Comparison of ENCODE assay signal across 15 cellular contexts in genomic region chr17:2965621-2966275, GRCh38.
DNase-seq lines count a peak whose midpoint lies in the region; ATAC-seq and TF ChIP-seq lines count a peak whose summit lies in the region.
"Had no signal": no experiment of that assay in that cellular context is flagged by ENCODE, and none has a peak within 500 bp of the region (broad histone marks: within the 10 kb centered on the region; RNA-seq: fewer than 3 reads in every experiment).

No MANE protein-coding gene starts in this region.

- H3K27ac ChIP-seq in muscle layer of colon (ENCODE audit: low read depth, low read length) (peak overlapping the region; percentile 73), coronary artery (no peak overlapping the region)
- H3K27ac ChIP-seq: gastroesophageal sphincter had no signal

- no peaks in the 10 kb centered on the region for H3K9me3 Mint-ChIP-seq in activated CD8-positive, alpha-beta T cell treated with anti-CD3 and anti-CD28 coated beads for 36 hours
- H3K9me3 Mint-ChIP-seq: activated naive CD8-positive, alpha-beta T cell treated with anti-CD3 and anti-CD28 coated beads for 36 hours; CD4-positive, alpha-beta T cell; neural crest cell had no signal

- H3K27me3 ChIP-seq in BE2C = no peaks in the 10 kb centered on the region
- H3K27me3 ChIP-seq in muscle layer of colon (ENCODE audit: control insufficient read depth in 1 of 2, insufficient read depth in 2 of 2, low read length in 2 of 2) = no peaks in the 10 kb centered on the region
- H3K27me3 ChIP-seq: gastroesophageal sphincter had no signal

- no peak for ATAC-seq in activated CD8-positive, alpha-beta T cell treated with anti-CD3 and anti-CD28 coated beads for 36 hours
- ATAC-seq: gastroesophageal sphincter, HepG2 had no signal

- DNase-seq in BE2C (peak; percentile 48), RPMI7951 (ENCODE audit: low read depth) (peak; percentile 65), fibroblast of gingiva (ENCODE audit: low read depth) (peak; percentile 30), NCI-H128 (lab: John Stamatoyannopoulos, UW; ENCODE audit: unreplicated experiment) (no peak), coronary artery (ENCODE audit: low spot score) (no peak), NCI-H2029 (lab: John Stamatoyannopoulos, UW) (no peak)
- no peak for DNase-seq in activated CD8-positive, alpha-beta T cell treated with anti-CD3 and anti-CD28 coated beads for 36 hours
- DNase-seq: activated CD4-positive, CD25-positive, alpha-beta regulatory T cell; activated naive CD8-positive, alpha-beta T cell treated with anti-CD3 and anti-CD28 coated beads for 36 hours; CD4-positive, alpha-beta T cell; H7 had no signal

- H3K4me3 ChIP-seq in BE2C (ENCODE audit: low read depth, low read length) (peak overlapping the region; percentile 16; the same call in 1 of the 2 replicates), muscle layer of colon (ENCODE audit: low read depth in 1 of 2, low read length in 2 of 2) (no peak overlapping the region), coronary artery (no peak overlapping the region)
- H3K4me3 ChIP-seq: gastroesophageal sphincter had no signal

- H3K27me3 Mint-ChIP-seq in activated CD8-positive, alpha-beta T cell treated with anti-CD3 and anti-CD28 coated beads for 36 hours = no peaks in the 10 kb centered on the region
- H3K27me3 Mint-ChIP-seq: activated naive CD8-positive, alpha-beta T cell treated with anti-CD3 and anti-CD28 coated beads for 36 hours; CD4-positive, alpha-beta T cell had no signal

- H3K4me1 Mint-ChIP-seq in activated CD8-positive, alpha-beta T cell treated with anti-CD3 and anti-CD28 coated beads for 36 hours (ENCODE audit: low read depth) = no peaks in the 10 kb centered on the region
- H3K4me1 Mint-ChIP-seq: activated naive CD8-positive, alpha-beta T cell treated with anti-CD3 and anti-CD28 coated beads for 36 hours had no signal

- H3K27ac Mint-ChIP-seq in activated CD8-positive, alpha-beta T cell treated with anti-CD3 and anti-CD28 coated beads for 36 hours = no peak overlapping the region
- H3K27ac Mint-ChIP-seq: activated naive CD8-positive, alpha-beta T cell treated with anti-CD3 and anti-CD28 coated beads for 36 hours; CD4-positive, alpha-beta T cell had no signal

- H3K9ac ChIP-seq in muscle layer of colon (ENCODE audit: low read length) = peak overlapping the region; percentile 11

- H3K4me1 ChIP-seq in BE2C (peaks cover 8% of the 10 kb centered on the region), muscle layer of colon (ENCODE audit: insufficient read depth, low read length) (peaks cover 34% of the 10 kb centered on the region)

- H3K4me3 Mint-ChIP-seq in activated CD8-positive, alpha-beta T cell treated with anti-CD3 and anti-CD28 coated beads for 36 hours = no peak overlapping the region
- H3K4me3 Mint-ChIP-seq: activated naive CD8-positive, alpha-beta T cell treated with anti-CD3 and anti-CD28 coated beads for 36 hours; CD4-positive, alpha-beta T cell; neural crest cell had no signal

- intact Hi-C loops in activated CD8-positive, alpha-beta T cell treated with anti-CD3 and anti-CD28 coated beads for 36 hours (cut with micrococcal nuclease) = no loop called here

- POLR2A ChIA-PET in activated CD8-positive, alpha-beta T cell treated with anti-CD3 and anti-CD28 coated beads for 36 hours (lab: Charles Lee) = no interaction called here

- H3K36me3 Mint-ChIP-seq in activated CD8-positive, alpha-beta T cell treated with anti-CD3 and anti-CD28 coated beads for 36 hours (ENCODE audit: low read depth) = peaks cover 2% of the 10 kb centered on the region

- peaks cover 7% of the 10 kb centered on the region; the same call in 1 of the 2 replicates for H3K36me3 ChIP-seq in BE2C
- no peaks in the 10 kb centered on the region for H3K36me3 ChIP-seq in muscle layer of colon (ENCODE audit: insufficient read depth, low read length)

- no peak for TF ChIP-seq CTCF in BE2C (IDR thresholded peaks at IDR 0.05; ENCODE audit: low read depth, low read length)
- no peak for TF ChIP-seq CTCF in activated CD8-positive, alpha-beta T cell treated with anti-CD3 and anti-CD28 coated beads for 36 hours (IDR thresholded peaks at IDR 0.05)
- TF ChIP-seq CTCF in coronary artery (IDR thresholded peaks at IDR 0.05) = no peak

- CTCF ChIA-PET in activated CD8-positive, alpha-beta T cell treated with anti-CD3 and anti-CD28 coated beads for 36 hours (lab: Charles Lee) = no interaction called here

- no peaks in the 10 kb centered on the region for H3K9me3 ChIP-seq in BE2C
- no peaks in the 10 kb centered on the region for H3K9me3 ChIP-seq in muscle layer of colon (ENCODE audit: low read length)
- H3K9me3 ChIP-seq: gastroesophageal sphincter had no signal

Comparison
In these comparisons a context has a peak if more than half of its experiments do, and no peak if none do; other contexts are left out.
1. DNase-seq: peak in BE2C (single experiment), RPMI7951 (single experiment) and fibroblast of gingiva (single experiment); none in NCI-H128 (single experiment), activated CD8-positive, alpha-beta T cell treated with anti-CD3 and anti-CD28 coated beads for 36 hours (single experiment), coronary artery (single experiment) and NCI-H2029 (single experiment).